Comparison of ENCODE assay signal across 22 cellular contexts in the genomic region with DNA sequence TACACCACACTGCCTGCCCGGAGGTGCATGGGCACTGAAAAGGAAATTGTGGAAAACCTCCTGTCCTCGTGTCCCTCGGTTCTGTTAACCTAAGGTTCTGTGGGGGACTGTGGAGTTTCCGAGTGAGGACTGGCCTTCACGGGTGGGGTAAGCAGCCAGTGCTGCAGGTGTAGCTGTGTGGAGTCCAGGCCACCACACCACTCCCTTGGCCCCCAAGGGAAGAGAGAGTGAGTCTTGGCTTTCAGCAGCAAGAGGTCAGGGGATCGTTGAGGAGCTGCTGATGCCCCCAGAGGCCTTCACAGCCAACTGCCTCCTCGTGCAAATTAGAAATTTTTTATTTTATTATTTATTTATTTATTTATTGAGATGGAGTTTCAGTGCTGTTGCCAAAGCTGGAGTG. TPM values are rescaled to one million over a fixed set of nuclear protein-coding genes. Genes with fewer than 3 reads are reported as not detected.
"Had no signal": no experiment of that assay in that cellular context is flagged by ENCODE, and none has a peak within 500 bp of the region (broad histone marks: within the 10 kb centered on the region; RNA-seq: fewer than 3 reads in every experiment).

No MANE protein-coding gene starts in this region.

- H3K4me1 ChIP-seq: colonic mucosa, esophagus muscularis mucosa, neural progenitor cell, parathyroid adenoma, right atrium auricular region, suprapubic skin, transverse colon, vagina had no signal

- H2AFZ ChIP-seq: neural progenitor cell, parathyroid adenoma had no signal

- H3K36me3 ChIP-seq: colonic mucosa, esophagus muscularis mucosa, neural progenitor cell, right atrium auricular region, suprapubic skin, transverse colon, vagina had no signal

- H3K79me2 ChIP-seq: parathyroid adenoma had no signal

- DNase-seq: colonic mucosa; effector CD8-positive, alpha-beta T cell; foreskin melanocyte; kidney; mucosa of descending colon; naive B cell; stimulated activated CD4-positive, alpha-beta T cell treated with anti-CD3 and anti-CD28 coated beads, Interleukin-12 subunit alpha, Interleukin-12 subunit beta, amount 100 ng/mL, for 4 hours; stimulated activated CD4-positive, alpha-beta T cell treated with anti-CD3 and anti-CD28 coated beads, Interleukin-1b, Interleukin-23, amount 100 ng/mL, for 48 hours; stimulated activated CD4-positive, alpha-beta T cell treated with anti-CD3 and anti-CD28 coated beads, Interleukin-4, amount 100 ng/mL, for 1 hour; stimulated activated CD8-positive, alpha-beta memory T cell treated with anti-CD3 and anti-CD28 coated beads, Interleukin-4, amount 100 ng/mL, for 48 hours; stimulated activated naive CD4-positive, alpha-beta T cell; stimulated activated naive CD8-positive, alpha-beta T cell treated with anti-CD3 and anti-CD28 coated beads, Interleukin-15, amount 100 ng/mL, for 72 hours; transverse colon had no signal

- H3K27me3 ChIP-seq: colonic mucosa, esophagus muscularis mucosa, neural progenitor cell, right atrium auricular region, suprapubic skin, transverse colon, vagina had no signal

- H3K9me3 ChIP-seq: colonic mucosa, esophagus muscularis mucosa, mucosa of descending colon, right atrium auricular region, suprapubic skin, transverse colon, vagina had no signal

- H3K4me3 ChIP-seq: colonic mucosa, esophagus muscularis mucosa, lung, mucosa of descending colon, neural progenitor cell, right atrium auricular region, smooth muscle cell, suprapubic skin, transverse colon, vagina had no signal

- H3K27ac ChIP-seq: colonic mucosa, esophagus muscularis mucosa, neural progenitor cell, parathyroid adenoma, right atrium auricular region, suprapubic skin, transverse colon, vagina had no signal

- H3K4me2 ChIP-seq: neural progenitor cell, smooth muscle cell had no signal

RNA-seq across cellular contexts. Expression of a gene that starts 20.4 kb away (rescaled TPM):
- total RNA-seq: osteoblast, smooth muscle cell, suprapubic skin, vagina had no signal
- polyA plus RNA-seq: smooth muscle cell had no signal
